In genomic region chr16:67482260-67482924, GRCh38 we compare ENCODE assay signal across 9 cellular contexts. TPM values are rescaled to one million over a fixed set of nuclear protein-coding genes. Genes with fewer than 3 reads are reported as not detected.
DNase-seq lines count a peak whose midpoint lies in the region; ATAC-seq and TF ChIP-seq lines count a peak whose summit lies in the region.
"Had no signal": no experiment of that assay in that cellular context is flagged by ENCODE, and none has a peak within 500 bp of the region (broad histone marks: within the 10 kb centered on the region; RNA-seq: fewer than 3 reads in every experiment).

No MANE protein-coding gene starts in this region.

- peak overlapping the region; percentile 86 for H3K27ac ChIP-seq in hepatocyte

- H3K9me2 ChIP-seq in hepatocyte (replicated peaks; ENCODE audit: insufficient read depth) = no peaks in the 10 kb centered on the region

- peaks cover 20% of the 10 kb centered on the region for H3K4me1 ChIP-seq in hepatocyte (ENCODE audit: insufficient read depth)

- peaks cover 39% of the 10 kb centered on the region for H3K79me2 ChIP-seq in hepatocyte

- H3K4me3 Mint-ChIP-seq in HFFc6 = peak overlapping the region; percentile 100
- H3K4me3 Mint-ChIP-seq in stimulated activated memory B cell treated with anti-CD40 and anti-IgM and Interleukin-4, amounts not matched to agents 10 μg/mL and 1 μg/mL and 100 μg/mL, for 72 hours = peak overlapping the region; percentile 94

- 95% methylated on average over 24 of the region's 24 CpGs for WGBS in hepatocyte (ENCODE audit: low lambda C conversion rate, missing lambda C conversion rate)

- H3K4me3 ChIP-seq in hepatocyte = no peak overlapping the region

- peaks cover 18% of the 10 kb centered on the region for H4K20me1 ChIP-seq in hepatocyte (ENCODE audit: insufficient read depth, poor library complexity, severe bottlenecking)

- H3K36me3 Mint-ChIP-seq in HFFc6 (ENCODE audit: low read depth) = peaks cover 4% of the 10 kb centered on the region; the same call in 1 of the 2 replicates
- peaks cover 26% of the 10 kb centered on the region for H3K36me3 Mint-ChIP-seq in stimulated activated memory B cell treated with anti-CD40 and anti-IgM and Interleukin-4, amounts not matched to agents 10 μg/mL and 1 μg/mL and 100 μg/mL, for 72 hours

- H3K4me1 Mint-ChIP-seq in HFFc6 (ENCODE audit: low read depth) = peaks cover 55% of the 10 kb centered on the region
- peaks cover 64% of the 10 kb centered on the region for H3K4me1 Mint-ChIP-seq in stimulated activated memory B cell treated with anti-CD40 and anti-IgM and Interleukin-4, amounts not matched to agents 10 μg/mL and 1 μg/mL and 100 μg/mL, for 72 hours

- H2AFZ ChIP-seq in hepatocyte = no peak overlapping the region

- ATAC-seq in stimulated activated memory B cell treated with anti-CD40 and anti-IgM and Interleukin-4, amounts not matched to agents 10 μg/mL and 1 μg/mL and 100 μg/mL, for 72 hours = no peak
- ATAC-seq in GM21381 (IDR thresholded peaks at IDR 0.05; ENCODE audit: unreplicated experiment) = no peak
- ATAC-seq in GM21786 (IDR thresholded peaks at IDR 0.05; ENCODE audit: unreplicated experiment) = no peak

- H3K9me3 Mint-ChIP-seq in HFFc6 = no peaks in the 10 kb centered on the region
- H3K9me3 Mint-ChIP-seq in stimulated activated memory B cell treated with anti-CD40 and anti-IgM and Interleukin-4, amounts not matched to agents 10 μg/mL and 1 μg/mL and 100 μg/mL, for 72 hours = no peaks in the 10 kb centered on the region

- TF ChIP-seq CTCF in HFFc6 (IDR thresholded peaks at IDR 0.05) (no peak), hepatocyte (IDR thresholded peaks at IDR 0.05; ENCODE audit: poor library complexity) (no peak)

- peak overlapping the region; percentile 73 for H3K27ac Mint-ChIP-seq in HFFc6
- peak overlapping the region; percentile 96 for H3K27ac Mint-ChIP-seq in stimulated activated memory B cell treated with anti-CD40 and anti-IgM and Interleukin-4, amounts not matched to agents 10 μg/mL and 1 μg/mL and 100 μg/mL, for 72 hours

- H3K27me3 ChIP-seq in hepatocyte = no peaks in the 10 kb centered on the region

- peak overlapping the region; percentile 80 for H3K4me2 ChIP-seq in hepatocyte

- no peaks in the 10 kb centered on the region; the same call in 1 of the 2 replicates for H3K27me3 Mint-ChIP-seq in HFFc6 (ENCODE audit: insufficient read depth)
- H3K27me3 Mint-ChIP-seq in stimulated activated memory B cell treated with anti-CD40 and anti-IgM and Interleukin-4, amounts not matched to agents 10 μg/mL and 1 μg/mL and 100 μg/mL, for 72 hours = no peaks in the 10 kb centered on the region

- TF ChIP-seq POLR2A in erythroblast (IDR thresholded peaks at IDR 0.05; ENCODE audit: low read length) = no peak

- no peaks in the 10 kb centered on the region for H3K9me3 ChIP-seq in hepatocyte (ENCODE audit: low read depth)

- H3K36me3 ChIP-seq in hepatocyte (replicated peaks; ENCODE audit: insufficient read depth, low read depth) = no peaks in the 10 kb centered on the region

- no peak for DNase-seq in HFFc6
- DNase-seq in activated T-cell treated with anti-CD3 and anti-CD28 coated beads, Interleukin-2, amount 50 U/mL, for 48 hours = peak; percentile 36 to 43
- DNase-seq in hepatocyte (ENCODE audit: low spot score) = no peak
- no peak for DNase-seq in erythroblast (lab: John Stamatoyannopoulos, UW)
- no peak for DNase-seq in NCI-H526 treated with DMSO at 0.1 percent for 48 hours (lab: John Stamatoyannopoulos, UW)

RNA-seq across cellular contexts. Expression of gene AGRP, which starts 1.0 kb away (rescaled TPM):
- not detected for total RNA-seq in HFFc6 (2021; fragmentation: NEBNext Ultra II Directional; extraction: Animal tissue kit (Norgen Biotek cat#: 25700))
- 1.9 TPM in 1 of 2 replicates, not detected in the other for total RNA-seq in hepatocyte
- 0.93 and 2.3 TPM in 2 replicates for polyA plus RNA-seq in hepatocyte
- total RNA-seq: posterior vena cava had no signal

RNA-seq across cellular contexts. Expression of gene ATP6V0D1, which starts 1.4 kb away (rescaled TPM):
- 100 to 1,000 TPM; 102 to 130 (median 118) TPM for total RNA-seq in HFFc6 (2021; fragmentation: NEBNext Ultra II Directional; extraction: Animal tissue kit (Norgen Biotek cat#: 25700))
- total RNA-seq in hepatocyte = 115 and 157 TPM in 2 replicates
- polyA plus RNA-seq in hepatocyte = 223 and 232 TPM in 2 replicates

RNA-seq across cellular contexts. Expression of gene RIPOR1, which starts 46.2 kb away (rescaled TPM):
- 100 to 1,000 TPM in 1 of 6 experiments, 10 to 100 TPM in 5; 72.2 to 101 (median 82.9) TPM for total RNA-seq in HFFc6 (2021; fragmentation: NEBNext Ultra II Directional; extraction: Animal tissue kit (Norgen Biotek cat#: 25700))
- total RNA-seq in hepatocyte = 12.5 and 12.9 TPM in 2 replicates
- polyA plus RNA-seq in hepatocyte = 37.8 and 38.3 TPM in 2 replicates

RNA-seq across cellular contexts. Expression of gene HSD11B2, which starts 51.5 kb away (rescaled TPM):
- total RNA-seq in HFFc6 (2021; fragmentation: NEBNext Ultra II Directional; extraction: Animal tissue kit (Norgen Biotek cat#: 25700)) = not detected
- 0.93 and 1.6 TPM in 2 replicates for total RNA-seq in hepatocyte
- 2.3 and 4.2 TPM in 2 replicates for polyA plus RNA-seq in hepatocyte

Comparison
In these comparisons a context has a peak if more than half of its experiments do, and no peak if none do; other contexts are left out.
1. DNase-seq: peak in activated T-cell treated with anti-CD3 and anti-CD28 coated beads, Interleukin-2, amount 50 U/mL, for 48 hours (2 of 2); none in HFFc6 (single experiment), hepatocyte (single experiment), erythroblast (0 of 2) and NCI-H526 treated with DMSO at 0.1 percent for 48 hours (single experiment).